ENCODE assay signal across 25 cellular contexts in genomic region chr9:114314256-114314867, GRCh38. TPM values are rescaled to one million over a fixed set of nuclear protein-coding genes. Genes with fewer than 3 reads are reported as not detected.
DNase-seq lines count a peak whose midpoint lies in the region; ATAC-seq, FAIRE-seq and TF ChIP-seq lines count a peak whose summit lies in the region.
"Had no signal": no experiment of that assay in that cellular context is flagged by ENCODE, and none has a peak within 500 bp of the region (broad histone marks: within the 10 kb centered on the region; RNA-seq: fewer than 3 reads in every experiment).

No MANE protein-coding gene starts in this region.

- POLR2A ChIA-PET in activated CD4-positive, alpha-beta memory T cell treated with anti-CD3 and anti-CD28 coated beads for 36 hours (lab: Charles Lee): no interaction called here
- POLR2A ChIA-PET in activated CD8-positive, alpha-beta T cell treated with anti-CD3 and anti-CD28 coated beads for 36 hours (lab: Charles Lee): no interaction called here

- H3K4me3 ChIP-seq in kidney (ENCODE audit: low read length in 2 of 2): no peak overlapping the region
- H3K4me3 ChIP-seq: HAP-1, pancreas, PC-9 had no signal

- intact Hi-C loops in activated naive CD4-positive, alpha-beta T cell treated with anti-CD3 and anti-CD28 coated beads for 36 hours (cut with micrococcal nuclease): no loop called here
- intact Hi-C loops in activated CD4-positive, alpha-beta memory T cell treated with anti-CD3 and anti-CD28 coated beads for 36 hours (cut with micrococcal nuclease): no loop called here
- intact Hi-C loops in kidney (cut with DNase I): no loop called here
- intact Hi-C loops in activated CD8-positive, alpha-beta T cell treated with anti-CD3 and anti-CD28 coated beads for 36 hours (cut with micrococcal nuclease): no loop called here

- H3K27me3 Mint-ChIP-seq in activated naive CD4-positive, alpha-beta T cell treated with anti-CD3 and anti-CD28 coated beads, Interleukin-2, amount 10 ng/mL, durations not matched to agents 7 days and 5 days: peaks cover 12% of the 10 kb centered on the region
- H3K27me3 Mint-ChIP-seq in activated naive CD4-positive, alpha-beta T cell treated with anti-CD3 and anti-CD28 coated beads for 36 hours (ENCODE audit: low read depth): no peaks in the 10 kb centered on the region
- H3K27me3 Mint-ChIP-seq in activated CD4-positive, alpha-beta memory T cell treated with anti-CD3 and anti-CD28 coated beads for 36 hours: peaks cover 5% of the 10 kb centered on the region
- no peaks in the 10 kb centered on the region for H3K27me3 Mint-ChIP-seq in type B pancreatic cell
- H3K27me3 Mint-ChIP-seq in activated CD8-positive, alpha-beta T cell treated with anti-CD3 and anti-CD28 coated beads for 36 hours: peaks cover 5% of the 10 kb centered on the region

- no peaks in the 10 kb centered on the region for H3K4me1 ChIP-seq in kidney (ENCODE audit: control insufficient read depth in 1 of 2, insufficient read depth in 1 of 2, low read depth in 1 of 2, low read length in 2 of 2)

- H3K27ac Mint-ChIP-seq in activated naive CD4-positive, alpha-beta T cell treated with anti-CD3 and anti-CD28 coated beads, Interleukin-2, amount 10 ng/mL, durations not matched to agents 7 days and 5 days: peak overlapping the region; percentile 64
- H3K27ac Mint-ChIP-seq in activated naive CD4-positive, alpha-beta T cell treated with anti-CD3 and anti-CD28 coated beads for 36 hours: no peak overlapping the region
- no peak overlapping the region for H3K27ac Mint-ChIP-seq in activated CD4-positive, alpha-beta memory T cell treated with anti-CD3 and anti-CD28 coated beads for 36 hours
- no peak overlapping the region for H3K27ac Mint-ChIP-seq in type B pancreatic cell
- H3K27ac Mint-ChIP-seq in activated CD8-positive, alpha-beta T cell treated with anti-CD3 and anti-CD28 coated beads for 36 hours: no peak overlapping the region
- H3K27ac Mint-ChIP-seq: CD4-positive, alpha-beta T cell; memory B cell; T-helper 17 cell had no signal

- no peak for DNase-seq in activated naive CD4-positive, alpha-beta T cell treated with anti-CD3 and anti-CD28 coated beads, Interleukin-2, amount 10 ng/mL, durations not matched to agents 7 days and 5 days
- DNase-seq in activated naive CD4-positive, alpha-beta T cell treated with anti-CD3 and anti-CD28 coated beads for 36 hours: no peak
- peak; percentile 0 for DNase-seq in activated CD4-positive, alpha-beta memory T cell treated with anti-CD3 and anti-CD28 coated beads for 36 hours
- DNase-seq in kidney (peak; percentile 4), type B pancreatic cell (ENCODE audit: extremely low spot score, unreplicated experiment) (peak; percentile 47), activated gamma-delta T cell (lab: John Stamatoyannopoulos, UW) (no peak)
- DNase-seq in activated CD8-positive, alpha-beta T cell treated with anti-CD3 and anti-CD28 coated beads for 36 hours: no peak
- DNase-seq: CD4-positive, alpha-beta T cell; naive B cell; NCI-H1436; NCI-H774; PC-9; T-helper 17 cell had no signal

- FAIRE-seq in kidney (lab: Jason Lieb, UNC): no peak
- FAIRE-seq: astrocyte, colon, islet of Langerhans, pancreas had no signal

- no peak overlapping the region for H3K9ac ChIP-seq in kidney (ENCODE audit: low read length in 2 of 2)

- CTCF ChIA-PET in activated naive CD4-positive, alpha-beta T cell treated with anti-CD3 and anti-CD28 coated beads, Interleukin-2, amount 10 ng/mL, durations not matched to agents 7 days and 5 days (lab: Charles Lee): no interaction called here
- CTCF ChIA-PET in activated naive CD4-positive, alpha-beta T cell treated with anti-CD3 and anti-CD28 coated beads for 36 hours (lab: Charles Lee): interaction anchor here (0.6 to 2.1 kb wide), 5 partner anchors 23 to 321 kb away, joined by 3 to 7 read pairs (median 3); no protein-coding TSS in a partner anchor
- CTCF ChIA-PET in activated CD4-positive, alpha-beta memory T cell treated with anti-CD3 and anti-CD28 coated beads for 36 hours (lab: Charles Lee): interaction anchor here (1.6 kb wide), 1 partner anchor 24 kb away, joined by 4 read pairs; no protein-coding TSS in a partner anchor
- CTCF ChIA-PET in activated CD8-positive, alpha-beta T cell treated with anti-CD3 and anti-CD28 coated beads for 36 hours (lab: Charles Lee): interaction anchor here (2.2 kb wide), 1 partner anchor 232 kb away, joined by 6 read pairs; no protein-coding TSS in a partner anchor

- no peak for TF ChIP-seq CTCF in kidney (IDR thresholded peaks at IDR 0.05; ENCODE audit: borderline replicate concordance, extremely low read depth, insufficient read depth)
- TF ChIP-seq CTCF in type B pancreatic cell (conservative IDR thresholded peaks at IDR 0.05): no peak
- TF ChIP-seq CTCF in activated CD8-positive, alpha-beta T cell treated with anti-CD3 and anti-CD28 coated beads for 36 hours (IDR thresholded peaks at IDR 0.05): no peak

- no peaks in the 10 kb centered on the region for H3K36me3 ChIP-seq in kidney (ENCODE audit: control insufficient read depth in 1 of 2, insufficient read depth in 2 of 2, low read length in 2 of 2)

- H3K4me3 Mint-ChIP-seq in activated naive CD4-positive, alpha-beta T cell treated with anti-CD3 and anti-CD28 coated beads, Interleukin-2, amount 10 ng/mL, durations not matched to agents 7 days and 5 days: no peak overlapping the region
- H3K4me3 Mint-ChIP-seq in activated naive CD4-positive, alpha-beta T cell treated with anti-CD3 and anti-CD28 coated beads for 36 hours: no peak overlapping the region
- no peak overlapping the region for H3K4me3 Mint-ChIP-seq in activated CD4-positive, alpha-beta memory T cell treated with anti-CD3 and anti-CD28 coated beads for 36 hours
- no peak overlapping the region for H3K4me3 Mint-ChIP-seq in type B pancreatic cell
- H3K4me3 Mint-ChIP-seq in activated CD8-positive, alpha-beta T cell treated with anti-CD3 and anti-CD28 coated beads for 36 hours: no peak overlapping the region
- H3K4me3 Mint-ChIP-seq: CD4-positive, alpha-beta T cell; memory B cell; naive B cell; T-helper 17 cell had no signal

- H3K4me1 Mint-ChIP-seq in activated naive CD4-positive, alpha-beta T cell treated with anti-CD3 and anti-CD28 coated beads, Interleukin-2, amount 10 ng/mL, durations not matched to agents 7 days and 5 days: peaks cover 5% of the 10 kb centered on the region
- peaks cover 3% of the 10 kb centered on the region for H3K4me1 Mint-ChIP-seq in activated naive CD4-positive, alpha-beta T cell treated with anti-CD3 and anti-CD28 coated beads for 36 hours (ENCODE audit: low read depth)
- no peaks in the 10 kb centered on the region for H3K4me1 Mint-ChIP-seq in activated CD4-positive, alpha-beta memory T cell treated with anti-CD3 and anti-CD28 coated beads for 36 hours (ENCODE audit: low read depth)
- no peaks in the 10 kb centered on the region for H3K4me1 Mint-ChIP-seq in type B pancreatic cell (ENCODE audit: unreplicated experiment)
- peaks cover 6% of the 10 kb centered on the region for H3K4me1 Mint-ChIP-seq in activated CD8-positive, alpha-beta T cell treated with anti-CD3 and anti-CD28 coated beads for 36 hours (ENCODE audit: low read depth)
- H3K4me1 Mint-ChIP-seq: memory B cell, naive B cell, T-helper 17 cell had no signal

- no peaks in the 10 kb centered on the region for H3K36me3 Mint-ChIP-seq in activated naive CD4-positive, alpha-beta T cell treated with anti-CD3 and anti-CD28 coated beads, Interleukin-2, amount 10 ng/mL, durations not matched to agents 7 days and 5 days
- H3K36me3 Mint-ChIP-seq in activated naive CD4-positive, alpha-beta T cell treated with anti-CD3 and anti-CD28 coated beads for 36 hours (ENCODE audit: low read depth): no peaks in the 10 kb centered on the region
- no peaks in the 10 kb centered on the region for H3K36me3 Mint-ChIP-seq in activated CD4-positive, alpha-beta memory T cell treated with anti-CD3 and anti-CD28 coated beads for 36 hours
- H3K36me3 Mint-ChIP-seq in type B pancreatic cell: no peaks in the 10 kb centered on the region
- no peaks in the 10 kb centered on the region for H3K36me3 Mint-ChIP-seq in activated CD8-positive, alpha-beta T cell treated with anti-CD3 and anti-CD28 coated beads for 36 hours (ENCODE audit: low read depth)

- H3K27ac ChIP-seq in kidney (ENCODE audit: low read depth in 2 of 2, low read length in 2 of 2): no peak overlapping the region
- H3K27ac ChIP-seq: PC-9, VCaP had no signal

- no peak for ATAC-seq in HG02642 (IDR thresholded peaks at IDR 0.05; ENCODE audit: poor library complexity, unreplicated experiment)
- ATAC-seq in activated CD8-positive, alpha-beta T cell treated with anti-CD3 and anti-CD28 coated beads for 36 hours: no peak
- ATAC-seq: T-helper 17 cell had no signal

- H3K9me3 ChIP-seq in kidney (ENCODE audit: control insufficient read depth in 1 of 2, low read length in 2 of 2): no peaks in the 10 kb centered on the region
- H3K9me3 ChIP-seq: HAP-1, pancreas had no signal

- H3K9me3 Mint-ChIP-seq in activated naive CD4-positive, alpha-beta T cell treated with anti-CD3 and anti-CD28 coated beads, Interleukin-2, amount 10 ng/mL, durations not matched to agents 7 days and 5 days: no peaks in the 10 kb centered on the region
- no peaks in the 10 kb centered on the region for H3K9me3 Mint-ChIP-seq in activated naive CD4-positive, alpha-beta T cell treated with anti-CD3 and anti-CD28 coated beads for 36 hours
- H3K9me3 Mint-ChIP-seq in activated CD4-positive, alpha-beta memory T cell treated with anti-CD3 and anti-CD28 coated beads for 36 hours: no peaks in the 10 kb centered on the region
- H3K9me3 Mint-ChIP-seq in type B pancreatic cell: no peaks in the 10 kb centered on the region
- no peaks in the 10 kb centered on the region for H3K9me3 Mint-ChIP-seq in activated CD8-positive, alpha-beta T cell treated with anti-CD3 and anti-CD28 coated beads for 36 hours
- H3K9me3 Mint-ChIP-seq: CD4-positive, alpha-beta T cell had no signal

RNA-seq across cellular contexts. Expression of gene ORM1, which starts 8.5 kb away (rescaled TPM):
- total RNA-seq in activated naive CD4-positive, alpha-beta T cell treated with anti-CD3 and anti-CD28 coated beads for 36 hours: not detected
- not detected for total RNA-seq in activated CD4-positive, alpha-beta memory T cell treated with anti-CD3 and anti-CD28 coated beads for 36 hours
- not detected for total RNA-seq in kidney
- 0.73 TPM for polyA plus RNA-seq in kidney (ENCODE audit: insufficient read depth, low read depth, low replicate concordance)
- 0.65 and 1.6 TPM in 2 replicates for total RNA-seq in type B pancreatic cell (ENCODE audit: low replicate concordance)
- total RNA-seq in activated CD8-positive, alpha-beta T cell treated with anti-CD3 and anti-CD28 coated beads for 36 hours: not detected
- total RNA-seq: astrocyte; CD4-positive, alpha-beta T cell; fibroblast of villous mesenchyme; PC-9; SK-MEL-5; T-helper 17 cell had no signal

RNA-seq across cellular contexts. Expression of gene ORM2, which starts 15.3 kb away (rescaled TPM):
- not detected for total RNA-seq in activated naive CD4-positive, alpha-beta T cell treated with anti-CD3 and anti-CD28 coated beads for 36 hours
- not detected for total RNA-seq in activated CD4-positive, alpha-beta memory T cell treated with anti-CD3 and anti-CD28 coated beads for 36 hours
- total RNA-seq in kidney (not detected), type B pancreatic cell (ENCODE audit: low replicate concordance) (not detected in 2 replicates)
- not detected for polyA plus RNA-seq in kidney (ENCODE audit: insufficient read depth, low read depth, low replicate concordance)
- not detected for total RNA-seq in activated CD8-positive, alpha-beta T cell treated with anti-CD3 and anti-CD28 coated beads for 36 hours
- total RNA-seq: astrocyte; CD4-positive, alpha-beta T cell; fibroblast of villous mesenchyme; M059J; PC-9; SK-MEL-5; T-helper 17 cell had no signal
- polyA plus RNA-seq: AG04450 had no signal

Comparison
In these comparisons a context has a peak if more than half of its experiments do, and no peak if none do; other contexts are left out.
1. DNase-seq: peak in activated CD4-positive, alpha-beta memory T cell treated with anti-CD3 and anti-CD28 coated beads for 36 hours (single experiment), kidney (single experiment) and type B pancreatic cell (single experiment); none in activated naive CD4-positive, alpha-beta T cell treated with anti-CD3 and anti-CD28 coated beads, Interleukin-2, amount 10 ng/mL, durations not matched to agents 7 days and 5 days (single experiment), activated naive CD4-positive, alpha-beta T cell treated with anti-CD3 and anti-CD28 coated beads for 36 hours (single experiment), activated gamma-delta T cell (single experiment) and activated CD8-positive, alpha-beta T cell treated with anti-CD3 and anti-CD28 coated beads for 36 hours (single experiment).